ENCODE assay signal across 9 cellular contexts in genomic region chr5:178793156-178793555, GRCh38.
DNase-seq lines count a peak whose midpoint lies in the region; TF ChIP-seq lines count a peak whose summit lies in the region.
"Had no signal": no experiment of that assay in that cellular context is flagged by ENCODE, and none has a peak within 500 bp of the region (broad histone marks: within the 10 kb centered on the region; RNA-seq: fewer than 3 reads in every experiment).

No MANE protein-coding gene starts in this region.

- H3K27ac ChIP-seq in colonic mucosa: no peak overlapping the region

- H3K4me1 ChIP-seq in colonic mucosa: no peaks in the 10 kb centered on the region

- peak; percentile 42 for DNase-seq in NCI-H345 (lab: John Stamatoyannopoulos, UW)
- DNase-seq in NCI-H345 treated with DMSO at 0.1 percent for 48 hours (lab: John Stamatoyannopoulos, UW; ENCODE audit: unreplicated experiment): no peak
- DNase-seq in MG63: peak; percentile 49
- DNase-seq in colonic mucosa: peak; percentile 26
- DNase-seq in stimulated activated CD4-positive, alpha-beta T cell treated with anti-CD3 and anti-CD28 coated beads, Interleukin-15, amount 100 ng/mL, for 24 hours: peak; percentile 49
- no peak for DNase-seq in foreskin melanocyte
- no peak for DNase-seq in COLO829 (ENCODE audit: low spot score)
- no peak for DNase-seq in activated CD4-positive, CD25-positive, alpha-beta regulatory T cell (lab: John Stamatoyannopoulos, UW)
- DNase-seq: naive thymus-derived CD8-positive, alpha-beta T cell had no signal

- intact Hi-C loops in colonic mucosa (cut with DNase I): no loop called here

- H3K9ac ChIP-seq in colonic mucosa (ENCODE audit: low read depth in 2 of 2, low read length in 2 of 2): no peak overlapping the region

- H3K4me3 ChIP-seq in MG63 (no peak overlapping the region), colonic mucosa (no peak overlapping the region)

- H3K27me3 ChIP-seq in MG63 (0 out of 2 replicates have a peak, but pooled peaks cover 2% of the 10 kb centered on the region), colonic mucosa (no peaks in the 10 kb centered on the region)

- no peak for TF ChIP-seq CTCF in colonic mucosa (IDR thresholded peaks at IDR 0.05)

- H3K9me3 ChIP-seq in MG63 (no peaks in the 10 kb centered on the region), colonic mucosa (no peaks in the 10 kb centered on the region)

- no peaks in the 10 kb centered on the region for H3K36me3 ChIP-seq in MG63
- H3K36me3 ChIP-seq in colonic mucosa: no peaks in the 10 kb centered on the region

Comparison
In these comparisons a context has a peak if more than half of its experiments do, and no peak if none do; other contexts are left out.
1. DNase-seq: peak in NCI-H345 (single experiment), MG63 (single experiment), colonic mucosa (single experiment) and stimulated activated CD4-positive, alpha-beta T cell treated with anti-CD3 and anti-CD28 coated beads, Interleukin-15, amount 100 ng/mL, for 24 hours (single experiment); none in NCI-H345 treated with DMSO at 0.1 percent for 48 hours (single experiment), foreskin melanocyte (single experiment), COLO829 (single experiment) and activated CD4-positive, CD25-positive, alpha-beta regulatory T cell (0 of 4).